In genomic region chr20:33687370-33687915, GRCh38 we compare ENCODE assay signal across 10 cellular contexts. TPM values are rescaled to one million over a fixed set of nuclear protein-coding genes. Genes with fewer than 3 reads are reported as not detected.
DNase-seq lines count a peak whose midpoint lies in the region; ATAC-seq, FAIRE-seq and TF ChIP-seq lines count a peak whose summit lies in the region.
"Had no signal": no experiment of that assay in that cellular context is flagged by ENCODE, and none has a peak within 500 bp of the region (broad histone marks: within the 10 kb centered on the region; RNA-seq: fewer than 3 reads in every experiment).

No MANE protein-coding gene starts in this region.

- H3K27ac ChIP-seq in GM23338 (ENCODE audit: low read depth) (no peak overlapping the region), astrocyte (ENCODE audit: low read depth, low read length) (no peak overlapping the region), osteoblast (ENCODE audit: low read depth, low read length) (peak overlapping the region; percentile 53)

- H3K27me3 ChIP-seq in GM23338 (ENCODE audit: insufficient read depth) (no peaks in the 10 kb centered on the region), astrocyte (ENCODE audit: insufficient read depth, low read length) (no peaks in the 10 kb centered on the region), osteoblast (ENCODE audit: insufficient read depth, low read length) (no peaks in the 10 kb centered on the region)

- no peaks in the 10 kb centered on the region for H3K9me2 ChIP-seq in GM23338 (ENCODE audit: insufficient read depth)

- H2AFZ ChIP-seq in GM23338 (peak overlapping the region; percentile 97), astrocyte (ENCODE audit: low read depth, low read length) (no peak overlapping the region), osteoblast (ENCODE audit: low read length) (peak overlapping the region; percentile 68)

- H3K27me3 Mint-ChIP-seq in GM23338 (ENCODE audit: insufficient read depth, low read depth, poor library complexity) = peaks cover 14% of the 10 kb centered on the region
- H3K27me3 Mint-ChIP-seq in astrocyte (ENCODE audit: low read depth, unreplicated experiment) = peaks cover 3% of the 10 kb centered on the region
- H3K27me3 Mint-ChIP-seq: stimulated activated naive CD8-positive, alpha-beta T cell treated with anti-CD3 and anti-CD28 coated beads, Interleukin-15, amount 100 ng/mL, for 72 hours had no signal

- H3K79me2 ChIP-seq in GM23338 (replicated peaks; ENCODE audit: insufficient read depth) (peaks cover 32% of the 10 kb centered on the region), astrocyte (ENCODE audit: insufficient read depth, low read length) (peaks cover 10% of the 10 kb centered on the region), osteoblast (ENCODE audit: insufficient read depth, low read length) (peaks cover 14% of the 10 kb centered on the region)

- H3K4me1 ChIP-seq in GM23338 (ENCODE audit: insufficient read depth) (peaks cover 10% of the 10 kb centered on the region; the same call in 1 of the 2 replicates), astrocyte (ENCODE audit: insufficient read depth, low read length) (peaks cover 22% of the 10 kb centered on the region), osteoblast (ENCODE audit: insufficient read depth, low read length) (peaks cover 33% of the 10 kb centered on the region)

- no peaks in the 10 kb centered on the region for H3K9me3 Mint-ChIP-seq in GM23338
- H3K9me3 Mint-ChIP-seq in astrocyte (ENCODE audit: unreplicated experiment) = no peaks in the 10 kb centered on the region
- H3K9me3 Mint-ChIP-seq: stimulated activated naive CD8-positive, alpha-beta T cell treated with anti-CD3 and anti-CD28 coated beads, Interleukin-15, amount 100 ng/mL, for 72 hours had no signal

- H3K36me3 ChIP-seq in GM23338 (ENCODE audit: insufficient read depth) = no peaks in the 10 kb centered on the region
- H3K36me3 ChIP-seq in astrocyte (ENCODE audit: insufficient read depth, low read length) = no peaks in the 10 kb centered on the region
- H3K36me3 ChIP-seq in osteoblast (ENCODE audit: insufficient read depth, low read length) = no peaks in the 10 kb centered on the region

- H3F3A ChIP-seq in GM23338 (replicated peaks; ENCODE audit: low read depth) = 0 out of 2 replicates have a peak, but pooled peaks cover 2% of the 10 kb centered on the region

- H3K4me2 ChIP-seq in GM23338 = peak overlapping the region; percentile 80
- H3K4me2 ChIP-seq in astrocyte (ENCODE audit: low read length) = peak overlapping the region; percentile 16
- no peak overlapping the region for H3K4me2 ChIP-seq in osteoblast (ENCODE audit: insufficient read depth, low read length)

- DNase-seq in GM23338 (ENCODE audit: low spot score) (no peak), NOMO-1 treated with DMSO at 0.1 percent for 48 hours (lab: John Stamatoyannopoulos, UW; ENCODE audit: unreplicated experiment) (peak; percentile 95), astrocyte (ENCODE audit: low read depth) (no peak), osteoblast (ENCODE audit: insufficient read length, low spot score, missing footprints) (peak; percentile 75), NCI-H446 (lab: John Stamatoyannopoulos, UW) (no peak), SHP77 (lab: John Stamatoyannopoulos, UW) (no peak)
- DNase-seq: NCI-H524 treated with DMSO at 0.1 percent for 48 hours; stimulated activated naive CD8-positive, alpha-beta T cell treated with anti-CD3 and anti-CD28 coated beads, Interleukin-15, amount 100 ng/mL, for 72 hours had no signal

- H3K4me1 Mint-ChIP-seq in GM23338 (peaks cover 22% of the 10 kb centered on the region), astrocyte (ENCODE audit: low read depth, unreplicated experiment) (peaks cover 7% of the 10 kb centered on the region)

- H3K4me3 ChIP-seq in GM23338 (no peak overlapping the region), astrocyte (ENCODE audit: insufficient read depth, low read depth, low read length) (no peak overlapping the region), osteoblast (ENCODE audit: insufficient read depth, low read length) (no peak overlapping the region)

- TF ChIP-seq CTCF in GM23338 (conservative IDR thresholded peaks at IDR 0.05; ENCODE audit: low read depth in 2 of 2) (no peak), astrocyte (IDR thresholded peaks at IDR 0.05; ENCODE audit: insufficient read depth, low read depth, low read length) (no peak), osteoblast (IDR thresholded peaks at IDR 0.05; ENCODE audit: extremely low read depth, low read depth, low read length) (no peak)

- H4K20me1 ChIP-seq in GM23338 (replicated peaks; ENCODE audit: insufficient read depth) (peaks cover 20% of the 10 kb centered on the region; the same call in 1 of the 2 replicates), astrocyte (ENCODE audit: insufficient read depth, low read length) (peaks cover 10% of the 10 kb centered on the region), osteoblast (ENCODE audit: insufficient read depth, low read length) (no peaks in the 10 kb centered on the region)

- ATAC-seq in GM23338 (no peak), GM19467 (IDR thresholded peaks at IDR 0.05; ENCODE audit: unreplicated experiment) (no peak)
- ATAC-seq: stimulated activated naive CD8-positive, alpha-beta T cell treated with anti-CD3 and anti-CD28 coated beads, Interleukin-15, amount 100 ng/mL, for 72 hours had no signal

- H3K9me3 ChIP-seq in astrocyte (ENCODE audit: insufficient read depth, low read depth, low read length) (no peaks in the 10 kb centered on the region), osteoblast (ENCODE audit: low read depth, low read length) (no peaks in the 10 kb centered on the region)

- H3K36me3 Mint-ChIP-seq in GM23338 (ENCODE audit: low read depth) (no peaks in the 10 kb centered on the region), astrocyte (ENCODE audit: low read depth, unreplicated experiment) (peaks cover 2% of the 10 kb centered on the region)

- no peak for FAIRE-seq in astrocyte (lab: Jason Lieb, UNC)

- no peak overlapping the region for H3K9ac ChIP-seq in astrocyte (ENCODE audit: low read length)

- H3K27ac Mint-ChIP-seq in GM23338 (no peak overlapping the region), astrocyte (ENCODE audit: unreplicated experiment) (peak overlapping the region; percentile 75)

- H3K4me3 Mint-ChIP-seq in GM23338 (no peak overlapping the region), astrocyte (ENCODE audit: unreplicated experiment) (peak overlapping the region; percentile 87)

TF ChIP-seq in GM23338, 12 proteins besides CTCF, POLR2A, EP300 and RAD21:
- no peak for TF ChIP-seq ZNF114 (CRISPR knock-in tag; IDR thresholded peaks at IDR 0.05)
- TF ChIP-seq ZNF331 (CRISPR knock-in tag; IDR thresholded peaks at IDR 0.05; ENCODE audit: low read depth) = no peak
- no peak for TF ChIP-seq NANOG (IDR thresholded peaks at IDR 0.05; ENCODE audit: borderline replicate concordance)
- no peak for TF ChIP-seq EZH2 (IDR thresholded peaks at IDR 0.05; ENCODE audit: low read depth, unreplicated experiment)
- TF ChIP-seq EZH2phosphoT487 (IDR thresholded peaks at IDR 0.05; ENCODE audit: unreplicated experiment) = no peak
- no peak for TF ChIP-seq STAT1 (IDR thresholded peaks at IDR 0.05; ENCODE audit: unreplicated experiment)
- no peak for TF ChIP-seq POLR2AphosphoS5 (IDR thresholded peaks at IDR 0.05; ENCODE audit: low read depth)

RNA-seq across cellular contexts. Expression of gene E2F1, which starts 1.3 kb away (rescaled TPM):
- 42.6 and 45.0 TPM in 2 replicates for total RNA-seq in GM23338 (2014; rRNA removed; shearing (Covaris generic))
- polyA plus RNA-seq in GM23338 (2016; fragmentation: Nextera tagmentation; extraction: Ambion mirVana) = 12.1 and 13.9 TPM in 2 replicates
- total RNA-seq in astrocyte = 1.6 and 2.3 TPM in 2 replicates
- 1.4 and 2.4 TPM in 2 replicates for total RNA-seq in osteoblast

RNA-seq across cellular contexts. Expression of gene NECAB3, which starts 13.2 kb away (rescaled TPM):
- 28.4 TPM in 2 replicates for total RNA-seq in GM23338 (2014; rRNA removed; shearing (Covaris generic))
- polyA plus RNA-seq in GM23338 (2016; fragmentation: Nextera tagmentation; extraction: Ambion mirVana) = 8.5 and 13.4 TPM in 2 replicates
- total RNA-seq in astrocyte (19.5 and 22.3 TPM in 2 replicates), osteoblast (14.7 and 27.1 TPM in 2 replicates)

RNA-seq across cellular contexts. Expression of gene ACTL10, which starts 20.7 kb away (rescaled TPM):
- total RNA-seq in GM23338 (2014; rRNA removed; shearing (Covaris generic)) = 0.08 and 1.9 TPM in 2 replicates
- polyA plus RNA-seq in GM23338 (2016; fragmentation: Nextera tagmentation; extraction: Ambion mirVana) = 0.66 and 0.71 TPM in 2 replicates
- total RNA-seq in astrocyte (1.1 and 1.4 TPM in 2 replicates), osteoblast (1.8 and 2.2 TPM in 2 replicates)

RNA-seq across cellular contexts. Expression of gene C20orf144, which starts 25.3 kb away (rescaled TPM):
- total RNA-seq in GM23338 (2014; rRNA removed; shearing (Covaris generic)) = 0.66 TPM in 1 of 2 replicates, not detected in the other
- polyA plus RNA-seq in GM23338 (2016; fragmentation: Nextera tagmentation; extraction: Ambion mirVana) = 0.10 and 0.26 TPM in 2 replicates
- total RNA-seq in astrocyte (0.16 TPM in 1 of 2 replicates, not detected in the other), osteoblast (under 0.01 TPM in 2 replicates)
- total RNA-seq: skeletal muscle tissue had no signal

RNA-seq across cellular contexts. Expression of gene PXMP4, which starts 32.7 kb away (rescaled TPM):
- 0.39 and 1.2 TPM in 2 replicates for total RNA-seq in GM23338 (2014; rRNA removed; shearing (Covaris generic))
- 2.7 and 3.5 TPM in 2 replicates for polyA plus RNA-seq in GM23338 (2016; fragmentation: Nextera tagmentation; extraction: Ambion mirVana)
- total RNA-seq in astrocyte (1.1 and 1.2 TPM in 2 replicates), osteoblast (5.1 and 6.5 TPM in 2 replicates)

Comparison
In these comparisons a context has a peak if more than half of its experiments do, and no peak if none do; other contexts are left out.
1. DNase-seq: peak in NOMO-1 treated with DMSO at 0.1 percent for 48 hours (single experiment) and osteoblast (single experiment); none in GM23338 (single experiment), astrocyte (single experiment), NCI-H446 (0 of 2) and SHP77 (0 of 2).
2. RNA of gene E2F1, which starts 1.3 kb away (total RNA-seq): 42.6 to 45.0 TPM in GM23338; 1.6 to 2.3 TPM in astrocyte and 1.4 to 2.4 TPM in osteoblast; every median in the first group is over 10 times any median in the second.